ENCODE assay signal across 8 cellular contexts in genomic region chr11:57131080-57131790, GRCh38. TPM values are rescaled to one million over a fixed set of nuclear protein-coding genes. Genes with fewer than 3 reads are reported as not detected.
DNase-seq lines count a peak whose midpoint lies in the region; ATAC-seq, FAIRE-seq and TF ChIP-seq lines count a peak whose summit lies in the region.

No MANE protein-coding gene starts in this region.

- no peak overlapping the region for H3K27ac ChIP-seq in GM12878 (ENCODE audit: control insufficient read depth, insufficient read depth)

- no peak for FAIRE-seq in GM12878 (lab: Jason Lieb, UNC)

- H3K36me3 Mint-ChIP-seq in activated CD8-positive, alpha-beta T cell treated with anti-CD3 and anti-CD28 coated beads, Interleukin-2, amount 10 ng/mL, durations not matched to agents 7 days and 5 days (ENCODE audit: low read depth), result no peaks in the 10 kb centered on the region

- H3K4me3 ChIP-seq in GM12878, result no peak overlapping the region

- no peak overlapping the region for H3K9ac ChIP-seq in GM12878 (ENCODE audit: control insufficient read depth, insufficient read depth, low read length)

- SMC1A ChIA-PET in GM12878 (lab: Charles Lee; ENCODE audit: uncharacterized antibody, unreplicated experiment), result no interaction called here

- H2AFZ ChIP-seq in GM12878 (ENCODE audit: control insufficient read depth, low read depth, low read length), result no peak overlapping the region

- H3K4me2 ChIP-seq in GM12878 (ENCODE audit: control insufficient read depth, insufficient read depth), result no peak overlapping the region

- no peak overlapping the region for H3K27ac Mint-ChIP-seq in activated CD8-positive, alpha-beta T cell treated with anti-CD3 and anti-CD28 coated beads, Interleukin-2, amount 10 ng/mL, durations not matched to agents 7 days and 5 days

- H3K4me1 Mint-ChIP-seq in activated CD8-positive, alpha-beta T cell treated with anti-CD3 and anti-CD28 coated beads, Interleukin-2, amount 10 ng/mL, durations not matched to agents 7 days and 5 days (ENCODE audit: low read depth), result no peaks in the 10 kb centered on the region

- no peaks in the 10 kb centered on the region for H3K9me3 Mint-ChIP-seq in activated CD8-positive, alpha-beta T cell treated with anti-CD3 and anti-CD28 coated beads, Interleukin-2, amount 10 ng/mL, durations not matched to agents 7 days and 5 days (ENCODE audit: insufficient read depth)

- DNase-seq in AG08396 (ENCODE audit: low spot score) (peak; percentile 31), HT-29 (ENCODE audit: low spot score) (peak; percentile 69), GM12878 (ENCODE audit: low read depth, low spot score) (no peak), left kidney (ENCODE audit: low read depth, low spot score) (peak; percentile 70), mesenteric fat pad (ENCODE audit: low spot score) (no peak), C1 segment of cervical spinal cord (lab: John Stamatoyannopoulos, UW) (no peak), HCEC 1CT (no peak)
- DNase-seq in activated CD8-positive, alpha-beta T cell treated with anti-CD3 and anti-CD28 coated beads, Interleukin-2, amount 10 ng/mL, durations not matched to agents 7 days and 5 days, result no peak

- H3K4me3 Mint-ChIP-seq in activated CD8-positive, alpha-beta T cell treated with anti-CD3 and anti-CD28 coated beads, Interleukin-2, amount 10 ng/mL, durations not matched to agents 7 days and 5 days, result no peak overlapping the region

- peak; percentile 43 for TF ChIP-seq RAD21 in GM12878 (IDR thresholded peaks at IDR 0.05; ENCODE audit: insufficient read depth, low read depth, low read length)

- 36% methylated on average over 8 of the region's 8 CpGs for WGBS in GM12878 (ENCODE audit: insufficient coverage, insufficient replicate concordance, low lambda C conversion rate, missing lambda C conversion rate)

- TF ChIP-seq EP300 in GM12878 (IDR thresholded peaks at IDR 0.05; ENCODE audit: borderline replicate concordance in 1 of 2, control insufficient read depth in 1 of 2, low read depth in 2 of 2, low read length in 2 of 2), result no peak

- H3K27me3 ChIP-seq in GM12878 (replicated peaks in 1 of 2; ENCODE audit: control insufficient read depth in 2 of 2, insufficient read depth in 2 of 2, low read length in 1 of 2), result peaks cover 1 to 2% of the 10 kb centered on the region in 2 experiments; a peak in 2 of 4 replicates

- no peaks in the 10 kb centered on the region for H3K4me1 ChIP-seq in GM12878 (ENCODE audit: control insufficient read depth, insufficient read depth, low read length)

- intact Hi-C loops in GM12878 (cut with micrococcal nuclease; ENCODE audit: unreplicated experiment), result loop anchor here (1.0 kb wide), 1 partner anchor 118 kb away; no protein-coding TSS in a partner anchor

- POLR2A ChIA-PET in GM12878 (lab: Charles Lee), result no interaction called here
- POLR2A ChIA-PET in activated CD8-positive, alpha-beta T cell treated with anti-CD3 and anti-CD28 coated beads, Interleukin-2, amount 10 ng/mL, durations not matched to agents 7 days and 5 days (lab: Charles Lee), result no interaction called here

- peaks cover 8% of the 10 kb centered on the region for H3K27me3 Mint-ChIP-seq in activated CD8-positive, alpha-beta T cell treated with anti-CD3 and anti-CD28 coated beads, Interleukin-2, amount 10 ng/mL, durations not matched to agents 7 days and 5 days (ENCODE audit: low read depth)

- H3K9me3 ChIP-seq in GM12878 (replicated peaks; ENCODE audit: control insufficient read depth, insufficient read depth, low read length), result no peaks in the 10 kb centered on the region

- in situ Hi-C loops in GM12878 (cut with MboI), result no loop called here

- CTCF ChIA-PET in GM12878 (lab: Yijun Ruan, JAX), result interaction anchor here (2.7 kb wide), 1 partner anchor 118 kb away, joined by 13 read pairs; no protein-coding TSS in a partner anchor
- CTCF ChIA-PET in activated CD8-positive, alpha-beta T cell treated with anti-CD3 and anti-CD28 coated beads, Interleukin-2, amount 10 ng/mL, durations not matched to agents 7 days and 5 days (lab: Charles Lee), result no interaction called here

- no TSS peak for BruUV-seq in GM12878 (replicated peaks; lab: Mats Ljungman, UMichigan)

- peak; percentile 47; the same call in 1 of the 3 replicates for ATAC-seq in GM12878
- ATAC-seq in activated CD8-positive, alpha-beta T cell treated with anti-CD3 and anti-CD28 coated beads, Interleukin-2, amount 10 ng/mL, durations not matched to agents 7 days and 5 days, result no peak

- RAD21 ChIA-PET in GM12878 (lab: Charles Lee; ENCODE audit: unreplicated experiment), result no interaction called here

- no peaks in the 10 kb centered on the region for H3K79me2 ChIP-seq in GM12878 (ENCODE audit: control insufficient read depth, insufficient read depth, low read length)

- TF ChIP-seq CTCF in GM12878 (IDR thresholded peaks at IDR 0.05 in 2 of 3, conservative IDR thresholded peaks at IDR 0.05 in 1 of 3; ENCODE audit: control insufficient read depth in 2 of 3, extremely low read depth in 1 of 3, insufficient read depth in 1 of 3, low read depth in 3 of 3, low read length in 3 of 3), result peak; percentile 21 to 34 (median 26); a peak in 3 of 6 replicates

- no peaks in the 10 kb centered on the region for H3K36me3 ChIP-seq in GM12878 (ENCODE audit: control insufficient read depth in 2 of 2, insufficient read depth in 2 of 2, low read length in 1 of 2)

- no peaks in the 10 kb centered on the region for H4K20me1 ChIP-seq in GM12878 (ENCODE audit: control insufficient read depth, insufficient read depth)

- TF ChIP-seq POLR2A in GM12878 (IDR thresholded peaks at IDR 0.05; ENCODE audit: low read depth, low read length), result no peak

TF ChIP-seq in GM12878, 131 proteins besides CTCF, POLR2A, EP300 and RAD21:
- TF ChIP-seq, protein P1, sequence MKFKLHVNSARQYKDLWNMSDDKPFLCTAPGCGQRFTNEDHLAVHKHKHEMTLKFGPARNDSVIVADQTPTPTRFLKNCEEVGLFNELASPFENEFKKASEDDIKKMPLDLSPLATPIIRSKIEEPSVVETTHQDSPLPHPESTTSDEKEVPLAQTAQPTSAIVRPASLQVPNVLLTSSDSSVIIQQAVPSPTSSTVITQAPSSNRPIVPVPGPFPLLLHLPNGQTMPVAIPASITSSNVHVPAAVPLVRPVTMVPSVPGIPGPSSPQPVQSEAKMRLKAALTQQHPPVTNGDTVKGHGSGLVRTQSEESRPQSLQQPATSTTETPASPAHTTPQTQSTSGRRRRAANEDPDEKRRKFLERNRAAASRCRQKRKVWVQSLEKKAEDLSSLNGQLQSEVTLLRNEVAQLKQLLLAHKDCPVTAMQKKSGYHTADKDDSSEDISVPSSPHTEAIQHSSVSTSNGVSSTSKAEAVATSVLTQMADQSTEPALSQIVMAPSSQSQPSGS (IDR thresholded peaks at IDR 0.05; ENCODE audit: low read length), result no peak
- peak; percentile 36; the same call in 1 of the 2 replicates for TF ChIP-seq SMC3 (IDR thresholded peaks at IDR 0.05; ENCODE audit: borderline replicate concordance, low read length)
TF ChIP-seq in GM12878: peak in this region for 1.

RNA-seq across cellular contexts. Expression of gene LRRC55, which starts 50.5 kb away (rescaled TPM):
- total RNA-seq in HT-29 (2014; rRNA removed; shearing (Covaris generic)), result not detected in 2 replicates
- total RNA-seq in GM12878 (2013; cell fraction: nucleolus; rRNA removed), result not detected in 2 replicates
- total RNA-seq in GM12878 (2014; rRNA removed), result not detected in 2 replicates
- not detected in 2 replicates for total RNA-seq in GM12878 (2014; rRNA removed; fragmentation: Illumina TruSeq; extraction: Trizol)
- total RNA-seq in GM12878 (2021), result not detected in 2 replicates
- polyA plus RNA-seq in GM12878 (2011; ENCODE audit: low read depth), result not detected
- polyA plus RNA-seq in GM12878 (2011; rRNA removed), result 0.04 TPM in 2 replicates
- 0.02 and 0.06 TPM in 2 replicates for polyA plus RNA-seq in GM12878 (2011; cell fraction: cytosol; rRNA removed)
- polyA plus RNA-seq in GM12878 (2011; cell fraction: nucleus; rRNA removed), result 0.04 and 0.06 TPM in 2 replicates
- not detected in 2 replicates for polyA plus RNA-seq in GM12878 (2012)
- polyA plus RNA-seq in GM12878 (2014; fragmentation: Illumina TruSeq; extraction: Trizol), result 0.01 TPM in 1 of 2 replicates, not detected in the other
- not detected for polyA plus RNA-seq in GM12878 (2014; fragmentation: Nextera tagmentation; extraction: Ambion mirVana)
- not detected in 2 replicates for polyA plus RNA-seq in GM12878 (2014; rRNA removed)
- not detected for polyA plus RNA-seq in GM12878 (2016; fragmentation: Nextera tagmentation; extraction: Ambion mirVana)
- 0.05 and 0.07 TPM in 2 replicates for polyA minus RNA-seq in GM12878 (2011; rRNA and poly(A)+ RNA removed)
- not detected in 2 replicates for polyA minus RNA-seq in GM12878 (2011; cell fraction: cytosol; rRNA and poly(A)+ RNA removed)
- polyA minus RNA-seq in GM12878 (2011; cell fraction: nucleus; rRNA and poly(A)+ RNA removed), result under 0.01 TPM in 1 of 2 replicates, not detected in the other
- not detected for total RNA-seq in mesenteric fat pad
- not detected for total RNA-seq in activated CD8-positive, alpha-beta T cell treated with anti-CD3 and anti-CD28 coated beads, Interleukin-2, amount 10 ng/mL, durations not matched to agents 7 days and 5 days

Comparison
In these comparisons a context has a peak if more than half of its experiments do, and no peak if none do; other contexts are left out.
1. DNase-seq: peak in AG08396 (single experiment), HT-29 (single experiment) and left kidney (single experiment); none in GM12878 (single experiment), mesenteric fat pad (single experiment), activated CD8-positive, alpha-beta T cell treated with anti-CD3 and anti-CD28 coated beads, Interleukin-2, amount 10 ng/mL, durations not matched to agents 7 days and 5 days (single experiment), C1 segment of cervical spinal cord (0 of 14) and HCEC 1CT (single experiment).